1 cellular context compared by ENCODE assay signal in genomic region chr5:54874337-54875021, GRCh38.
TF ChIP-seq lines count a peak whose summit lies in the region.

No MANE protein-coding gene starts in this region.

TF ChIP-seq in HepG2, 621 proteins besides CTCF, POLR2A, EP300 and RAD21 (continued from another document):
- no peak for TF ChIP-seq PITX1 (CRISPR knock-in tag; IDR thresholded peaks at IDR 0.05)
- no peak for TF ChIP-seq SMAD9 (CRISPR knock-in tag; IDR thresholded peaks at IDR 0.05)
- no peak for TF ChIP-seq ISL2 (CRISPR knock-in tag; IDR thresholded peaks at IDR 0.05)
